In the genomic region with DNA sequence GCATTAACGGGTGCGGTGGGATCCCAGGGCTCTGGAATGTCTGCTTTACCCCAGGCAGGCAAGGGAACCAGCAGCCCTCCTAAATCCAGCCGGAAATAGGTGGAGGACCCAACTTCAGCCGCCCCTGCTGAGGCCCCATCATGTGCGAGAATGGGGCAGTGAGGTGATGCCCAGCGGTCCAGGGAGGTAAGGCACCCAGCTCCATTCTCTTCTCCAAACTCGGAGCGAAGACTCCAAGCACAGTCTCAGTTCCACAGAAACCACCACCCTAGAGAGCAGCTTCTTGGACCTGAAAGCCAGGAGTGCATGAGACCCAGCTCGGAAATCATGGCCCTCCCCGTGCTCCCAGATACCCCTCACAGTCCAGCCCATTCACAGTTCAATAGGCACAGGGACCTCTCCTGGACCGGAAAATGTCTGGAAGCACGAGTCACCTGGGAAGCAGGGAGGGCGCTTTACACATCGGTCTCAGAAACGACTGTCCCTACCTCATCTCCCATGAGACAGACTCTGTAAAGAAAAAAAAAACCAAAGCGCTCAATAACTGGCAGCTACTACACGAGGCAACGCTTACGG, we compare ENCODE assay signal across 9 cellular contexts. TPM values are rescaled to one million over a fixed set of nuclear protein-coding genes. Genes with fewer than 3 reads are reported as not detected.
DNase-seq lines count a peak whose midpoint lies in the region; ATAC-seq lines count a peak whose summit lies in the region.
"Had no signal": no experiment of that assay in that cellular context is flagged by ENCODE, and none has a peak within 500 bp of the region (broad histone marks: within the 10 kb centered on the region; RNA-seq: fewer than 3 reads in every experiment).

No MANE protein-coding gene starts in this region.

- H3K4me3 Mint-ChIP-seq in T-helper 2 cell treated with Interferon-gamma antibody and Interleukin-4, amounts not matched to agents 5 μg/mL and 100 μg/mL, for 36 hours = peak overlapping the region; percentile 21
- H3K4me3 Mint-ChIP-seq in T-helper 17 cell = peak overlapping the region; percentile 66
- peak overlapping the region; percentile 39 to 52 for H3K4me3 Mint-ChIP-seq in stimulated activated naive B cell treated with anti-CD40 and anti-IgM and Interleukin-4, amounts not matched to agents 10 μg/mL and 1 μg/mL and 100 μg/mL, for 72 hours

- peaks cover 9% of the 10 kb centered on the region for H3K27me3 ChIP-seq in iPS-18a (ENCODE audit: control insufficient read depth, insufficient read depth, low read length)

- H3K27me3 Mint-ChIP-seq in T-helper 2 cell treated with Interferon-gamma antibody and Interleukin-4, amounts not matched to agents 5 μg/mL and 100 μg/mL, for 36 hours (ENCODE audit: low read depth) = peaks cover 54% of the 10 kb centered on the region
- peaks cover 64% of the 10 kb centered on the region for H3K27me3 Mint-ChIP-seq in T-helper 17 cell
- peaks cover 42 to 51% of the 10 kb centered on the region in 2 donors for H3K27me3 Mint-ChIP-seq in stimulated activated naive B cell treated with anti-CD40 and anti-IgM and Interleukin-4, amounts not matched to agents 10 μg/mL and 1 μg/mL and 100 μg/mL, for 72 hours

- no peaks in the 10 kb centered on the region for H3K4me1 Mint-ChIP-seq in T-helper 2 cell treated with Interferon-gamma antibody and Interleukin-4, amounts not matched to agents 5 μg/mL and 100 μg/mL, for 36 hours (ENCODE audit: low read depth)
- peaks cover 2% of the 10 kb centered on the region for H3K4me1 Mint-ChIP-seq in T-helper 17 cell
- H3K4me1 Mint-ChIP-seq in stimulated activated naive B cell treated with anti-CD40 and anti-IgM and Interleukin-4, amounts not matched to agents 10 μg/mL and 1 μg/mL and 100 μg/mL, for 72 hours = peaks cover 8 to 22% of the 10 kb centered on the region in 2 donors

- H3K4me3 ChIP-seq in iPS-18a (ENCODE audit: low read length) = peak overlapping the region; percentile 84

- peak overlapping the region; percentile 85 for H3K9ac ChIP-seq in iPS-18a (ENCODE audit: low read length)

- DNase-seq in T-helper 2 cell treated with Interferon-gamma antibody and Interleukin-4, amounts not matched to agents 5 μg/mL and 100 μg/mL, for 36 hours (ENCODE audit: low spot score) = no peak
- DNase-seq in T-helper 2 cell (no peak), T-helper 17 cell (no peak), OCI-M2 (lab: John Stamatoyannopoulos, UW; ENCODE audit: unreplicated experiment) (no peak), occipital lobe (lab: John Stamatoyannopoulos, UW) (no peak)
- DNase-seq in stimulated activated naive B cell treated with anti-CD40 and anti-IgM and Interleukin-4, amounts not matched to agents 10 μg/mL and 1 μg/mL and 100 μg/mL, for 72 hours = no peak
- no peak for DNase-seq in stimulated activated CD4-positive, alpha-beta T cell treated with anti-CD3 and anti-CD28 coated beads, Interleukin-4, amount 100 ng/mL, for 1 hour

- H3K27ac Mint-ChIP-seq in T-helper 2 cell treated with Interferon-gamma antibody and Interleukin-4, amounts not matched to agents 5 μg/mL and 100 μg/mL, for 36 hours = no peak overlapping the region
- H3K27ac Mint-ChIP-seq in T-helper 17 cell = no peak overlapping the region
- H3K27ac Mint-ChIP-seq in stimulated activated naive B cell treated with anti-CD40 and anti-IgM and Interleukin-4, amounts not matched to agents 10 μg/mL and 1 μg/mL and 100 μg/mL, for 72 hours = no peak overlapping the region

- ATAC-seq in T-helper 17 cell = no peak
- peak in 1 of 2 donors; percentile 6 for ATAC-seq in stimulated activated naive B cell treated with anti-CD40 and anti-IgM and Interleukin-4, amounts not matched to agents 10 μg/mL and 1 μg/mL and 100 μg/mL, for 72 hours (replicated peaks)

- no peaks in the 10 kb centered on the region for H3K9me3 ChIP-seq in T-helper 17 cell (ENCODE audit: control insufficient read depth, low read length, poor library complexity, severe bottlenecking)
- H3K9me3 ChIP-seq in iPS-18a (ENCODE audit: control insufficient read depth, low read depth, low read length) = no peaks in the 10 kb centered on the region

- peaks cover 20% of the 10 kb centered on the region for H3K4me1 ChIP-seq in iPS-18a (ENCODE audit: control insufficient read depth, low read depth, low read length)

- H3K36me3 ChIP-seq in iPS-18a (ENCODE audit: control insufficient read depth, low read depth, low read length) = no peaks in the 10 kb centered on the region

- no peak overlapping the region for H3K27ac ChIP-seq in iPS-18a (ENCODE audit: low read length)
- H3K27ac ChIP-seq: SK-N-MC had no signal

- no peaks in the 10 kb centered on the region for H3K36me3 Mint-ChIP-seq in T-helper 2 cell treated with Interferon-gamma antibody and Interleukin-4, amounts not matched to agents 5 μg/mL and 100 μg/mL, for 36 hours (ENCODE audit: low read depth)
- H3K36me3 Mint-ChIP-seq in T-helper 17 cell (ENCODE audit: low read depth) = peaks cover 3% of the 10 kb centered on the region
- no peaks in the 10 kb centered on the region for H3K36me3 Mint-ChIP-seq in stimulated activated naive B cell treated with anti-CD40 and anti-IgM and Interleukin-4, amounts not matched to agents 10 μg/mL and 1 μg/mL and 100 μg/mL, for 72 hours

- no peaks in the 10 kb centered on the region for H3K9me3 Mint-ChIP-seq in T-helper 2 cell treated with Interferon-gamma antibody and Interleukin-4, amounts not matched to agents 5 μg/mL and 100 μg/mL, for 36 hours
- H3K9me3 Mint-ChIP-seq in stimulated activated naive B cell treated with anti-CD40 and anti-IgM and Interleukin-4, amounts not matched to agents 10 μg/mL and 1 μg/mL and 100 μg/mL, for 72 hours = no peaks in the 10 kb centered on the region

RNA-seq across cellular contexts. Expression of a gene that starts 2.1 kb away (rescaled TPM):
- total RNA-seq in T-helper 17 cell (not detected), occipital lobe (9.0 TPM)
